21 cellular contexts compared by ENCODE assay signal in the genomic region with DNA sequence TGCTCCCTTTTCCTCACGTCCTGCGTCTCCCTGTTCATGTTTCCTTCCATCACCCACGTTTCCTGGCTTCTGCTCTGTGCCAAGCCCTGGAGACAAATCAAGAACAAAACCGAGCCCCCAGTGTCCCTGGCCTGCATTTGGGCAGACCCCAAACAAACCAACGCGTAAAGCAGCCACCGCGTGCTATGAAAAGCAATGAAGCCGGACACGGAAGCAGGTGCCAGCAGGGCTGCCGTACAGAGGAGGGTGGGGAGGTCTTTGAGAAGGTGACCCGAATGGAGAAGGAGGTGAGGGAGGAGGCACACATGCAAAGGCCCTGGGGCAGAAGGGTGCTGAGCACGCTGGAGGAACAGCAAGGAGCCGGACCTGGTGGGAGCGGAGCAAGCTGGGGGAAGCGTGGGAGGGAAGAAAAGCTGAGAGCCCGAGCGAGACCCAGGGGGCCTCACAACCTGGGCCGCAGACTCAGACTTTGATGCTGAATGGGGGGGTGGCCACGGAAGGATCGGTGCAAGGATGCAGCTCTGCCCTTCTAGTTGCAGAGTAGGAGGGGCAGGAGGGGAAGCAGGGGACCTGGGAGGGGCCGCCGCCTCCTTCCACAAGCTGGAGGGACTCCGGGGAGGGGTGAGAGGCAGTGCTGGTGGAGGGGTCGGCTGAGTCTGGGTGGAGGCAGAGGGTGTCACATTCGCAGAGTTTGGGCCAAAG. TPM values are rescaled to one million over a fixed set of nuclear protein-coding genes. Genes with fewer than 3 reads are reported as not detected.
"Had no signal": no experiment of that assay in that cellular context is flagged by ENCODE, and none has a peak within 500 bp of the region (broad histone marks: within the 10 kb centered on the region; RNA-seq: fewer than 3 reads in every experiment).

No MANE protein-coding gene starts in this region.

- DNase-seq: activated CD4-positive, alpha-beta T cell treated with anti-CD3 and anti-CD28 coated beads, Interleukin-2, amount 10 ng/mL, durations not matched to agents 24 days and 14 days; activated effector memory CD4-positive, alpha-beta T cell treated with Interleukin-2 at 50 U/mL for 16 hours; activated naive CD8-positive, alpha-beta T cell treated with anti-CD3 and anti-CD28 coated beads, Interleukin-2, amount 10 ng/mL, durations not matched to agents 7 days and 5 days; activated T-cell treated with anti-CD3 and anti-CD28 coated beads for 4 hours; anterior cingulate cortex; nephron progenitor cell; stimulated activated CD4-positive, alpha-beta T cell treated with anti-CD3 and anti-CD28 coated beads, Interleukin-4, amount 100 ng/mL, for 4 hours; thyroid gland; uterus had no signal

- H3K9me3 ChIP-seq: esophagus muscularis mucosa, pancreas, thyroid gland, uterus had no signal

- H3K27ac Mint-ChIP-seq: activated naive CD8-positive, alpha-beta T cell treated with anti-CD3 and anti-CD28 coated beads, Interleukin-2, amount 10 ng/mL, durations not matched to agents 7 days and 5 days; nephron progenitor cell; WTC11 had no signal

- H3K36me3 Mint-ChIP-seq: activated naive CD8-positive, alpha-beta T cell treated with anti-CD3 and anti-CD28 coated beads, Interleukin-2, amount 10 ng/mL, durations not matched to agents 7 days and 5 days; WTC11 had no signal

- H3K4me3 ChIP-seq: pancreas, thyroid gland had no signal

- H3K36me3 ChIP-seq: esophagus muscularis mucosa, pancreas, thyroid gland, uterus had no signal

- FAIRE-seq: bronchial epithelial cell, endometrium, islet of Langerhans, pancreas had no signal

- H3K9me3 Mint-ChIP-seq: activated CD4-positive, alpha-beta T cell treated with anti-CD3 and anti-CD28 coated beads, Interleukin-2, amount 10 ng/mL, durations not matched to agents 24 days and 14 days; activated naive CD8-positive, alpha-beta T cell treated with anti-CD3 and anti-CD28 coated beads, Interleukin-2, amount 10 ng/mL, durations not matched to agents 7 days and 5 days; nephron progenitor cell; WTC11 had no signal

- ATAC-seq: left lobe of liver, pancreas, WTC11 had no signal

- H3K27ac ChIP-seq: thyroid gland had no signal

- H3K27me3 ChIP-seq: esophagus muscularis mucosa, pancreas, thyroid gland, uterus had no signal

RNA-seq across cellular contexts. Expression of gene LHX3, which starts 42.1 kb away (rescaled TPM):
- total RNA-seq: activated CD4-positive, alpha-beta T cell treated with anti-CD3 and anti-CD28 coated beads, Interleukin-2, amount 10 ng/mL, durations not matched to agents 24 days and 14 days; activated CD8-positive, alpha-beta memory T cell treated with anti-CD3 and anti-CD28 coated beads for 36 hours; activated naive CD8-positive, alpha-beta T cell treated with anti-CD3 and anti-CD28 coated beads, Interleukin-2, amount 10 ng/mL, durations not matched to agents 7 days and 5 days; bronchial epithelial cell; esophagus muscularis mucosa; fibroblast of villous mesenchyme; left lobe of liver; pancreas; renal cortical epithelial cell; skeletal muscle tissue; T-helper 1 cell treated with Interleukin-12 subunit alpha and Interleukin-12 subunit beta and Interleukin-4 antibody, amounts not matched to agents 30 ng/mL and 1 ng/mL, for 36 hours; thyroid gland; uterus; WTC11 had no signal
- polyA plus RNA-seq: pancreas had no signal

RNA-seq across cellular contexts. Expression of gene CCDC187, which starts 56.9 kb away (rescaled TPM):
- total RNA-seq: activated CD4-positive, alpha-beta T cell treated with anti-CD3 and anti-CD28 coated beads, Interleukin-2, amount 10 ng/mL, durations not matched to agents 24 days and 14 days; activated CD8-positive, alpha-beta memory T cell treated with anti-CD3 and anti-CD28 coated beads for 36 hours; activated naive CD8-positive, alpha-beta T cell treated with anti-CD3 and anti-CD28 coated beads, Interleukin-2, amount 10 ng/mL, durations not matched to agents 7 days and 5 days; bronchial epithelial cell; esophagus muscularis mucosa; renal cortical epithelial cell; T-helper 1 cell treated with Interleukin-12 subunit alpha and Interleukin-12 subunit beta and Interleukin-4 antibody, amounts not matched to agents 30 ng/mL and 1 ng/mL, for 36 hours had no signal
